Comparison of ENCODE assay signal across 8 cellular contexts in genomic region chr17:77137886-77138285, GRCh38. TPM values are rescaled to one million over a fixed set of nuclear protein-coding genes. Genes with fewer than 3 reads are reported as not detected.
A peak's percentile ranks its signal among the peaks of the same experiment; 100 is the strongest.
DNase-seq lines count a peak whose midpoint lies in the region; ATAC-seq and TF ChIP-seq lines count a peak whose summit lies in the region.
"Not testable (repeated sequence)": the region's sequence is repeated elsewhere in the genome, so short reads cannot be mapped to it uniquely, and the experiment has no call there.

No MANE protein-coding gene starts in this region.

- TF ChIP-seq CTCF in right atrium auricular region (IDR thresholded peaks at IDR 0.05); progenitor cell of endocrine pancreas (IDR thresholded peaks at IDR 0.05; ENCODE audit: unreplicated experiment): not testable (repeated sequence)

- not testable (repeated sequence) for H3K27ac Mint-ChIP-seq in central memory CD8-positive, alpha-beta T cell (ENCODE audit: low read depth)
- H3K27ac Mint-ChIP-seq in progenitor cell of endocrine pancreas: peak overlapping the region; percentile 30
- peak overlapping the region; percentile 47 for H3K27ac Mint-ChIP-seq in stimulated activated naive B cell treated with anti-CD40 and anti-IgM and Interleukin-4, amounts not matched to agents 10 μg/mL and 1 μg/mL and 100 μg/mL, for 72 hours

- peaks cover 28% of the 10 kb centered on the region for H3K4me1 Mint-ChIP-seq in central memory CD8-positive, alpha-beta T cell
- H3K4me1 Mint-ChIP-seq in progenitor cell of endocrine pancreas (ENCODE audit: low read depth): not testable (repeated sequence)
- peaks cover 23 to 52% of the 10 kb centered on the region in 2 donors for H3K4me1 Mint-ChIP-seq in stimulated activated naive B cell treated with anti-CD40 and anti-IgM and Interleukin-4, amounts not matched to agents 10 μg/mL and 1 μg/mL and 100 μg/mL, for 72 hours

- not testable (repeated sequence) for ATAC-seq in central memory CD8-positive, alpha-beta T cell (replicated peaks; ENCODE audit: extremely low read depth, poor library complexity, severe bottlenecking); stimulated activated naive B cell treated with anti-CD40 and anti-IgM and Interleukin-4, amounts not matched to agents 10 μg/mL and 1 μg/mL and 100 μg/mL, for 72 hours (replicated peaks)

- peaks cover 0 to 17% of the 10 kb centered on the region in 2 donors for H3K4me1 ChIP-seq in right atrium auricular region

- H3K27me3 ChIP-seq in right atrium auricular region: not testable (repeated sequence)

- not testable (repeated sequence) for H3K36me3 ChIP-seq in right atrium auricular region

- H3K9me3 ChIP-seq in right atrium auricular region: not testable (repeated sequence)

- H3K9me3 Mint-ChIP-seq in central memory CD8-positive, alpha-beta T cell; progenitor cell of endocrine pancreas (ENCODE audit: low read depth): not testable (repeated sequence)
- H3K9me3 Mint-ChIP-seq in stimulated activated naive B cell treated with anti-CD40 and anti-IgM and Interleukin-4, amounts not matched to agents 10 μg/mL and 1 μg/mL and 100 μg/mL, for 72 hours: peaks cover 7 to 10% of the 10 kb centered on the region in 2 donors

- not testable (repeated sequence) for H3K4me3 ChIP-seq in right atrium auricular region

- DNase-seq in CMK (ENCODE audit: low read depth) (peak; percentile 24), NCI-H226 (peak; percentile 91), activated T-helper 1 cell treated with Interleukin-2 at 50 U/mL for 16 hours (ENCODE audit: low read depth) (peak; percentile 17)
- DNase-seq in activated CD4-positive, CD25-positive, alpha-beta regulatory T cell (lab: John Stamatoyannopoulos, UW): peak in 3 of 4 experiments; percentile 5 to 48 (median 30)
- DNase-seq in central memory CD8-positive, alpha-beta T cell (ENCODE audit: low spot score in 2 of 2); right atrium auricular region (ENCODE audit: low spot score); progenitor cell of endocrine pancreas (ENCODE audit: low spot score, unreplicated experiment); stimulated activated naive B cell treated with anti-CD40 and anti-IgM and Interleukin-4, amounts not matched to agents 10 μg/mL and 1 μg/mL and 100 μg/mL, for 72 hours: not testable (repeated sequence)

- H3K27ac ChIP-seq in right atrium auricular region: peak overlapping the region; percentile 27 to 94

- peak overlapping the region; percentile 51 for H3K4me3 Mint-ChIP-seq in central memory CD8-positive, alpha-beta T cell
- H3K4me3 Mint-ChIP-seq in progenitor cell of endocrine pancreas (ENCODE audit: low read depth); stimulated activated naive B cell treated with anti-CD40 and anti-IgM and Interleukin-4, amounts not matched to agents 10 μg/mL and 1 μg/mL and 100 μg/mL, for 72 hours: not testable (repeated sequence)

- H3K27me3 Mint-ChIP-seq in central memory CD8-positive, alpha-beta T cell; progenitor cell of endocrine pancreas; stimulated activated naive B cell treated with anti-CD40 and anti-IgM and Interleukin-4, amounts not matched to agents 10 μg/mL and 1 μg/mL and 100 μg/mL, for 72 hours: not testable (repeated sequence)

- peaks cover 17% of the 10 kb centered on the region for H3K36me3 Mint-ChIP-seq in central memory CD8-positive, alpha-beta T cell (ENCODE audit: insufficient read depth)
- H3K36me3 Mint-ChIP-seq in progenitor cell of endocrine pancreas (ENCODE audit: insufficient read depth): not testable (repeated sequence)
- peaks cover 14 to 19% of the 10 kb centered on the region in 2 donors for H3K36me3 Mint-ChIP-seq in stimulated activated naive B cell treated with anti-CD40 and anti-IgM and Interleukin-4, amounts not matched to agents 10 μg/mL and 1 μg/mL and 100 μg/mL, for 72 hours

RNA-seq across cellular contexts. Expression of gene SEC14L1, which starts 2.9 kb away (rescaled TPM):
- total RNA-seq in right atrium auricular region (10 to 100 TPM; 48.2 to 54.0 TPM), progenitor cell of endocrine pancreas (90.8 and 98.3 TPM in 2 replicates)
